ENCODE assay signal across 25 cellular contexts in the genomic region with DNA sequence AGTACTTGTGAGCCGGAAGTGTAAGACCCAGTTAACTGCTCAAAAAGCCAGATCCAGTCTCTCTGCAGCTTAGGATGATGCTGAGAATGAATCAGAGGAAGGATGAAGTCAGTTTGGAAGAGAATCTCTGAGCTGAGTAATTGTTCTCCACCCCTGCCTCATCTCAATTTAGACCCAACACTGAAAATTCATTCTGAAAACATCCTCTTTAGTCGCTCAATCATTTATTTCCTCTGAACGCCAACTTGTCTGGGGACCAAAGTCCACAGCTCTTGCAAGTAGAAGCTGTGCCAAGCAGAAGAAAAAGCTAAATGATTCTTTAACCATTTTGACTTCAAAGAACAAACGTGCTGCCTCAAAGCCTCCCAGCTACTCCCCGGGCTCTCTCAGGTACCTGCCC.
A peak's percentile ranks its signal among the peaks of the same experiment; 100 is the strongest.
DNase-seq lines count a peak whose midpoint lies in the region; ATAC-seq and TF ChIP-seq lines count a peak whose summit lies in the region.
"Had no signal": no experiment of that assay in that cellular context is flagged by ENCODE, and none has a peak within 500 bp of the region (broad histone marks: within the 10 kb centered on the region; RNA-seq: fewer than 3 reads in every experiment).

No MANE protein-coding gene starts in this region.

- POLR2A ChIA-PET in CD4-positive, alpha-beta T cell (lab: Charles Lee), result no interaction called here

- H3K4me3 Mint-ChIP-seq in CD4-positive, alpha-beta T cell, result no peak overlapping the region
- H3K4me3 Mint-ChIP-seq in CD14-positive monocyte, result no peak overlapping the region
- H3K4me3 Mint-ChIP-seq in activated CD8-positive, alpha-beta memory T cell treated with anti-CD3 and anti-CD28 coated beads, Interleukin-2, amount 10 ng/mL, durations not matched to agents 7 days and 5 days, result no peak overlapping the region
- H3K4me3 Mint-ChIP-seq: activated T-cell treated with anti-CD3 and anti-CD28 coated beads, Interleukin-2, amount 50 U/mL, for 24 hours; CD8-positive, alpha-beta T cell; natural killer cell had no signal

- no peak for ATAC-seq in CD4-positive, alpha-beta T cell (ENCODE audit: poor library complexity)
- no peak for ATAC-seq in activated CD8-positive, alpha-beta memory T cell treated with anti-CD3 and anti-CD28 coated beads, Interleukin-2, amount 10 ng/mL, durations not matched to agents 7 days and 5 days
- ATAC-seq: body of pancreas; CD8-positive, alpha-beta T cell; natural killer cell had no signal

- H3K4me1 Mint-ChIP-seq in CD4-positive, alpha-beta T cell (ENCODE audit: low read depth), result no peaks in the 10 kb centered on the region
- no peaks in the 10 kb centered on the region for H3K4me1 Mint-ChIP-seq in CD14-positive monocyte
- H3K4me1 Mint-ChIP-seq in activated CD8-positive, alpha-beta memory T cell treated with anti-CD3 and anti-CD28 coated beads, Interleukin-2, amount 10 ng/mL, durations not matched to agents 7 days and 5 days, result no peaks in the 10 kb centered on the region
- H3K4me1 Mint-ChIP-seq: natural killer cell had no signal

- CTCF ChIA-PET in CD4-positive, alpha-beta T cell (lab: Charles Lee), result no interaction called here
- CTCF ChIA-PET in activated CD8-positive, alpha-beta memory T cell treated with anti-CD3 and anti-CD28 coated beads, Interleukin-2, amount 10 ng/mL, durations not matched to agents 7 days and 5 days (lab: Charles Lee), result no interaction called here

- peaks cover 3% of the 10 kb centered on the region for H3K9me3 Mint-ChIP-seq in CD4-positive, alpha-beta T cell
- peaks cover 0 to 12% (median 3%) of the 10 kb centered on the region in 7 donors for H3K9me3 Mint-ChIP-seq in CD14-positive monocyte
- no peaks in the 10 kb centered on the region for H3K9me3 Mint-ChIP-seq in activated CD8-positive, alpha-beta memory T cell treated with anti-CD3 and anti-CD28 coated beads, Interleukin-2, amount 10 ng/mL, durations not matched to agents 7 days and 5 days (ENCODE audit: low read depth)
- H3K9me3 Mint-ChIP-seq: activated T-cell treated with anti-CD3 and anti-CD28 coated beads, Interleukin-2, amount 50 U/mL, for 24 hours; CD8-positive, alpha-beta T cell had no signal

- H3K4me3 ChIP-seq in fibroblast of the aortic adventitia (ENCODE audit: low read depth, low read length), result no peak overlapping the region
- H3K4me3 ChIP-seq: body of pancreas, PC-9, spleen had no signal

- H3K9me3 ChIP-seq in CD4-positive, alpha-beta T cell (ENCODE audit: control insufficient read depth, low read length), result no peaks in the 10 kb centered on the region
- H3K9me3 ChIP-seq: body of pancreas, spleen had no signal

- DNase-seq in RKO (ENCODE audit: low spot score), result peak; percentile 29
- DNase-seq in fibroblast of the aortic adventitia (ENCODE audit: low read depth), result peak; percentile 2
- peak; percentile 4 for DNase-seq in middle frontal gyrus (ENCODE audit: extremely low spot score, low spot score)
- peak; percentile 29 for DNase-seq in superior temporal gyrus (ENCODE audit: extremely low spot score)
- no peak for DNase-seq in CD4-positive, alpha-beta T cell
- DNase-seq in CD14-positive monocyte (ENCODE audit: low spot score), result no peak
- no peak for DNase-seq in activated CD8-positive, alpha-beta memory T cell treated with anti-CD3 and anti-CD28 coated beads, Interleukin-2, amount 10 ng/mL, durations not matched to agents 7 days and 5 days
- DNase-seq: activated CD4-positive, alpha-beta T cell treated with anti-CD3 and anti-CD28 coated beads for 4 hours; activated CD8-positive, alpha-beta memory T cell treated with anti-CD3 and anti-CD28 coated beads for 24 hours; activated naive CD4-positive, alpha-beta T cell; activated T-cell treated with anti-CD3 and anti-CD28 coated beads, Interleukin-2, amount 50 U/mL, for 24 hours; body of pancreas; CD8-positive, alpha-beta T cell; left cardiac atrium; natural killer cell; NCI-H1694 treated with DMSO at 0.1 percent for 48 hours; NCI-H2171; NCI-H524 treated with DMSO at 0.1 percent for 48 hours; NK-92 treated with Interleukin-12 subunit alpha and Interleukin-12 subunit beta, amount 100 ng/mL, for 24 hours; PC-9; retina; Right ventricle myocardium superior; spleen; substantia nigra had no signal

- intact Hi-C loops in CD4-positive, alpha-beta T cell (cut with DNase I, micrococcal nuclease), result no loop called here
- intact Hi-C loops in CD14-positive monocyte (cut with micrococcal nuclease), result no loop called here

- no peaks in the 10 kb centered on the region for H3K27me3 ChIP-seq in CD4-positive, alpha-beta T cell (ENCODE audit: control insufficient read depth, insufficient read depth, low read length)
- H3K27me3 ChIP-seq: body of pancreas, spleen had no signal

- peaks cover 26% of the 10 kb centered on the region for H3K27me3 Mint-ChIP-seq in CD4-positive, alpha-beta T cell
- no peaks in the 10 kb centered on the region for H3K27me3 Mint-ChIP-seq in CD14-positive monocyte (ENCODE audit: low read depth in 3 of 3)
- H3K27me3 Mint-ChIP-seq in activated CD8-positive, alpha-beta memory T cell treated with anti-CD3 and anti-CD28 coated beads, Interleukin-2, amount 10 ng/mL, durations not matched to agents 7 days and 5 days, result no peaks in the 10 kb centered on the region

- H3K27ac Mint-ChIP-seq in CD4-positive, alpha-beta T cell, result no peak overlapping the region
- H3K27ac Mint-ChIP-seq in CD14-positive monocyte, result no peak overlapping the region
- H3K27ac Mint-ChIP-seq in activated CD8-positive, alpha-beta memory T cell treated with anti-CD3 and anti-CD28 coated beads, Interleukin-2, amount 10 ng/mL, durations not matched to agents 7 days and 5 days, result no peak overlapping the region
- H3K27ac Mint-ChIP-seq: activated T-cell treated with anti-CD3 and anti-CD28 coated beads, Interleukin-2, amount 50 U/mL, for 24 hours; CD8-positive, alpha-beta T cell; natural killer cell had no signal

- H3K36me3 Mint-ChIP-seq in CD4-positive, alpha-beta T cell (ENCODE audit: low read depth), result no peaks in the 10 kb centered on the region
- no peaks in the 10 kb centered on the region for H3K36me3 Mint-ChIP-seq in CD14-positive monocyte
- no peaks in the 10 kb centered on the region for H3K36me3 Mint-ChIP-seq in activated CD8-positive, alpha-beta memory T cell treated with anti-CD3 and anti-CD28 coated beads, Interleukin-2, amount 10 ng/mL, durations not matched to agents 7 days and 5 days
- H3K36me3 Mint-ChIP-seq: CD8-positive, alpha-beta T cell; natural killer cell had no signal

- no peak overlapping the region for H3K27ac ChIP-seq in CD4-positive, alpha-beta T cell (ENCODE audit: low read depth, low read length)
- H3K27ac ChIP-seq: body of pancreas, PC-9, spleen, VCaP had no signal

- TF ChIP-seq CTCF in fibroblast of the aortic adventitia (IDR thresholded peaks at IDR 0.05; ENCODE audit: insufficient read depth, low read length) (no peak), CD14-positive monocyte (IDR thresholded peaks at IDR 0.05) (no peak)
- no peak for TF ChIP-seq CTCF in CD4-positive, alpha-beta T cell (IDR thresholded peaks at IDR 0.05)

Comparison
In these comparisons a context has a peak if more than half of its experiments do, and no peak if none do; other contexts are left out.
1. DNase-seq: peak in RKO (single experiment), fibroblast of the aortic adventitia (single experiment), middle frontal gyrus (single experiment) and superior temporal gyrus (single experiment); none in CD4-positive, alpha-beta T cell (0 of 10), CD14-positive monocyte (single experiment) and activated CD8-positive, alpha-beta memory T cell treated with anti-CD3 and anti-CD28 coated beads, Interleukin-2, amount 10 ng/mL, durations not matched to agents 7 days and 5 days (single experiment).